In the genomic region with DNA sequence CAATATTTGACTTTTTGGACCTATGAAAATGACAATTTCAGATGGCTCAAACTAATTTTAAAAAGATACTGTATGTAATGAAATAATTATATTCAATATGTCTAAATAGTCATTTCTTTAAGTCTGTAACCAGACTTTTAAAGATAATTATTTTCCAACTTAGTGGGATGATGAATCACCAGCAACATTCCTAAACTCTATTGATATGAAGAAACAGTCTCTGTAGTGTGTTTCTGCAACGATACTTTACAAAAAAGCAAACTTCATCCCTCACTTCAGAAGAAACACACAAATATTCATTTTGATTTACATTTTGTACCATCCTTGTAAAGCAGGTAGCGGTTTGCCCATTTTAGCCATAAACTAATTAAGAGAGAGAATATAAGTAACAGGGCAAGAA, we compare ENCODE assay signal across 21 cellular contexts.
"Had no signal": no experiment of that assay in that cellular context is flagged by ENCODE, and none has a peak within 500 bp of the region (broad histone marks: within the 10 kb centered on the region; RNA-seq: fewer than 3 reads in every experiment).

No MANE protein-coding gene starts in this region.

- DNase-seq: activated CD4-positive, alpha-beta T cell treated with anti-CD3 and anti-CD28 coated beads, Interleukin-2, amount 50 U/mL, for 48 hours; activated CD8-positive, alpha-beta memory T cell treated with anti-CD3 and anti-CD28 coated beads, Interleukin-2, amount 10 ng/mL, durations not matched to agents 7 days and 5 days; activated naive CD4-positive, alpha-beta T cell treated with anti-CD3 and anti-CD28 coated beads, Interleukin-2, amount 10 ng/mL, durations not matched to agents 7 days and 5 days; activated T-cell treated with anti-CD3 and anti-CD28 coated beads, Interleukin-2, amount 50 U/mL, for 1 hour; amygdala; effector CD8-positive, alpha-beta T cell; heart right ventricle; islet precursor cell; left ventricle myocardium inferior; naive thymus-derived CD8-positive, alpha-beta T cell; posterior cingulate gyrus; stimulated activated CD4-positive, alpha-beta T cell treated with anti-CD3 and anti-CD28 coated beads, Interleukin-15, amount 100 ng/mL, for 24 hours; stimulated activated CD4-positive, alpha-beta T cell treated with anti-CD3 and anti-CD28 coated beads, Interleukin-4, amount 100 ng/mL, for 1 hour; stimulated activated naive B cell treated with anti-CD40 and anti-IgM and Interleukin-4, amounts not matched to agents 10 μg/mL and 1 μg/mL and 100 μg/mL, for 72 hours; T-helper 1 cell; thyroid gland had no signal

- H3K9me3 ChIP-seq: gastroesophageal sphincter, heart right ventricle, left ventricle myocardium inferior, thyroid gland had no signal

- H3K4me1 Mint-ChIP-seq: activated CD8-positive, alpha-beta memory T cell treated with anti-CD3 and anti-CD28 coated beads, Interleukin-2, amount 10 ng/mL, durations not matched to agents 7 days and 5 days; activated naive CD4-positive, alpha-beta T cell treated with anti-CD3 and anti-CD28 coated beads, Interleukin-2, amount 10 ng/mL, durations not matched to agents 7 days and 5 days; memory B cell; naive thymus-derived CD8-positive, alpha-beta T cell; stimulated activated naive B cell treated with anti-CD40 and anti-IgM and Interleukin-4, amounts not matched to agents 10 μg/mL and 1 μg/mL and 100 μg/mL, for 72 hours had no signal

- H3K4me3 Mint-ChIP-seq: activated CD8-positive, alpha-beta memory T cell treated with anti-CD3 and anti-CD28 coated beads, Interleukin-2, amount 10 ng/mL, durations not matched to agents 7 days and 5 days; activated naive CD4-positive, alpha-beta T cell treated with anti-CD3 and anti-CD28 coated beads, Interleukin-2, amount 10 ng/mL, durations not matched to agents 7 days and 5 days; brain; memory B cell; naive thymus-derived CD8-positive, alpha-beta T cell; stimulated activated naive B cell treated with anti-CD40 and anti-IgM and Interleukin-4, amounts not matched to agents 10 μg/mL and 1 μg/mL and 100 μg/mL, for 72 hours had no signal

- H3K27ac Mint-ChIP-seq: activated CD8-positive, alpha-beta memory T cell treated with anti-CD3 and anti-CD28 coated beads, Interleukin-2, amount 10 ng/mL, durations not matched to agents 7 days and 5 days; activated naive CD4-positive, alpha-beta T cell treated with anti-CD3 and anti-CD28 coated beads, Interleukin-2, amount 10 ng/mL, durations not matched to agents 7 days and 5 days; activated T-helper 2 cell treated with anti-CD3 and anti-CD28 coated beads, Interferon-gamma antibody, Interleukin-2, Interleukin-4, amounts not matched to agents 10 μg/mL and 5 μg/mL and 100 μg/mL, durations not matched to agents 14 hours and 24 hours and 36 hours; brain; memory B cell; naive thymus-derived CD8-positive, alpha-beta T cell; stimulated activated naive B cell treated with anti-CD40 and anti-IgM and Interleukin-4, amounts not matched to agents 10 μg/mL and 1 μg/mL and 100 μg/mL, for 72 hours had no signal

- H3K27ac ChIP-seq: gastroesophageal sphincter, heart right ventricle, left ventricle myocardium inferior, thyroid gland, VCaP had no signal

- H3K9me3 Mint-ChIP-seq: activated naive CD4-positive, alpha-beta T cell treated with anti-CD3 and anti-CD28 coated beads, Interleukin-2, amount 10 ng/mL, durations not matched to agents 7 days and 5 days; activated T-helper 2 cell treated with anti-CD3 and anti-CD28 coated beads, Interferon-gamma antibody, Interleukin-2, Interleukin-4, amounts not matched to agents 10 μg/mL and 5 μg/mL and 100 μg/mL, durations not matched to agents 14 hours and 24 hours and 36 hours; memory B cell had no signal

- H3K27me3 ChIP-seq: gastroesophageal sphincter, heart right ventricle, thyroid gland had no signal

- H3K4me1 ChIP-seq: gastroesophageal sphincter, left ventricle myocardium inferior, thyroid gland had no signal

- H3K36me3 ChIP-seq: gastroesophageal sphincter, heart right ventricle, left ventricle myocardium inferior, thyroid gland had no signal

- H3K27me3 Mint-ChIP-seq: activated CD8-positive, alpha-beta memory T cell treated with anti-CD3 and anti-CD28 coated beads, Interleukin-2, amount 10 ng/mL, durations not matched to agents 7 days and 5 days; activated naive CD4-positive, alpha-beta T cell treated with anti-CD3 and anti-CD28 coated beads, Interleukin-2, amount 10 ng/mL, durations not matched to agents 7 days and 5 days; memory B cell; stimulated activated naive B cell treated with anti-CD40 and anti-IgM and Interleukin-4, amounts not matched to agents 10 μg/mL and 1 μg/mL and 100 μg/mL, for 72 hours had no signal

- H3K36me3 Mint-ChIP-seq: activated CD8-positive, alpha-beta memory T cell treated with anti-CD3 and anti-CD28 coated beads, Interleukin-2, amount 10 ng/mL, durations not matched to agents 7 days and 5 days; activated naive CD4-positive, alpha-beta T cell treated with anti-CD3 and anti-CD28 coated beads, Interleukin-2, amount 10 ng/mL, durations not matched to agents 7 days and 5 days; brain; memory B cell; naive thymus-derived CD8-positive, alpha-beta T cell; stimulated activated naive B cell treated with anti-CD40 and anti-IgM and Interleukin-4, amounts not matched to agents 10 μg/mL and 1 μg/mL and 100 μg/mL, for 72 hours had no signal

- H3K4me3 ChIP-seq: gastroesophageal sphincter, heart right ventricle, thyroid gland had no signal
